ENCODE assay signal across 21 cellular contexts in the genomic region with DNA sequence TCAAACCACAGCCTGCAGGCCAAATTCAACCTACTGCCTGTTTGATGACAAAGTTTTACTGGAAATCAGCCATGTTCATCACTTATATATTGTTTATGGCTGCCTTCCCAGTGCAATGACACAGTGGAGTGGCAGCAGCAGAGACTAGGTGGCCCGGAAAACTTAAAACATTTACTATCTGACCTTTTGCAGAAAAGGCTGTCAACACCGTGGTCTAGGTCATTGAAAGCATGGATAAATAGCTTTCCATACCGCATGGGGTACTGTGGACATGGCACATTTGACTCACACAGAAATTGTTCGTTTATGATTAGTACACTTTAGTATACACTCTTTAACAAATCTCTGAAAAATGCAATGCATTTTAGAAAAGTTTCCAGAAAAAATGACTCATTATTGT.
DNase-seq lines count a peak whose midpoint lies in the region; ATAC-seq, FAIRE-seq and TF ChIP-seq lines count a peak whose summit lies in the region.
"Had no signal": no experiment of that assay in that cellular context is flagged by ENCODE, and none has a peak within 500 bp of the region (broad histone marks: within the 10 kb centered on the region; RNA-seq: fewer than 3 reads in every experiment).

No MANE protein-coding gene starts in this region.

- no peaks in the 10 kb centered on the region for H3K9me3 ChIP-seq in endothelial cell of umbilical vein (replicated peaks; ENCODE audit: control insufficient read depth, insufficient read depth, low read length)
- H3K9me3 ChIP-seq: BLaER1 treated with 17β-estradiol and CSF1 and Interleukin-3, amounts not matched to agents 10 nM and 100 nM; HAP-1; transverse colon had no signal

- peaks cover 7% of the 10 kb centered on the region for H3K4me1 ChIP-seq in endothelial cell of umbilical vein (ENCODE audit: control insufficient read depth, extremely low read depth, insufficient read depth, low read length)
- H3K4me1 ChIP-seq: BLaER1 treated with 17β-estradiol and CSF1 and Interleukin-3, amounts not matched to agents 10 nM and 100 nM had no signal

- no peak overlapping the region for H3K27ac ChIP-seq in endothelial cell of umbilical vein (ENCODE audit: insufficient read depth, low read depth, low read length)
- H3K27ac ChIP-seq: BLaER1 treated with 17β-estradiol and CSF1 and Interleukin-3, amounts not matched to agents 10 nM and 100 nM; transverse colon had no signal

- peaks cover 5% of the 10 kb centered on the region for H3K9me3 Mint-ChIP-seq in osteocyte (ENCODE audit: unreplicated experiment)
- H3K9me3 Mint-ChIP-seq in nephron progenitor cell, result no peaks in the 10 kb centered on the region
- H3K9me3 Mint-ChIP-seq: activated T-helper 1 cell treated with anti-CD3 and anti-CD28 coated beads, Interleukin-12 subunit alpha, Interleukin-12 subunit beta, Interleukin-2, Interleukin-4 antibody, amounts not matched to agents 30 ng/mL and 10 ng/mL and 1 ng/mL, durations not matched to agents 14 hours and 24 hours and 36 hours; naive B cell; stimulated activated memory B cell treated with anti-CD40 and anti-IgM and Interleukin-4, amounts not matched to agents 10 μg/mL and 1 μg/mL and 100 μg/mL, for 72 hours; T-helper 1 cell treated with Interleukin-12 subunit alpha and Interleukin-12 subunit beta and Interleukin-4 antibody, amounts not matched to agents 30 μg/mL and 1 μg/mL, for 36 hours had no signal

- peak overlapping the region; percentile 5 for H3K27ac Mint-ChIP-seq in osteocyte (ENCODE audit: unreplicated experiment)
- H3K27ac Mint-ChIP-seq in nephron progenitor cell, result no peak overlapping the region
- H3K27ac Mint-ChIP-seq: activated T-helper 1 cell treated with anti-CD3 and anti-CD28 coated beads, Interleukin-12 subunit alpha, Interleukin-12 subunit beta, Interleukin-2, Interleukin-4 antibody, amounts not matched to agents 30 ng/mL and 10 ng/mL and 1 ng/mL, durations not matched to agents 14 hours and 24 hours and 36 hours; naive B cell; stimulated activated memory B cell treated with anti-CD40 and anti-IgM and Interleukin-4, amounts not matched to agents 10 μg/mL and 1 μg/mL and 100 μg/mL, for 72 hours; T-helper 1 cell treated with Interleukin-12 subunit alpha and Interleukin-12 subunit beta and Interleukin-4 antibody, amounts not matched to agents 30 μg/mL and 1 μg/mL, for 36 hours had no signal

- no TSS peak for BruUV-seq in endothelial cell of umbilical vein (replicated peaks; lab: Mats Ljungman, UMichigan)

- POLR2A ChIA-PET in endothelial cell of umbilical vein (lab: Charles Lee), result no interaction called here

- no peaks in the 10 kb centered on the region for H4K20me1 ChIP-seq in endothelial cell of umbilical vein (replicated peaks; ENCODE audit: control insufficient read depth, extremely low read depth, insufficient read depth, low read length)
- H4K20me1 ChIP-seq: BLaER1 treated with 17β-estradiol and CSF1 and Interleukin-3, amounts not matched to agents 10 nM and 100 nM had no signal

- H3K4me3 Mint-ChIP-seq in osteocyte (ENCODE audit: unreplicated experiment) (no peak overlapping the region), nephron progenitor cell (no peak overlapping the region)
- H3K4me3 Mint-ChIP-seq: activated T-helper 1 cell treated with anti-CD3 and anti-CD28 coated beads, Interleukin-12 subunit alpha, Interleukin-12 subunit beta, Interleukin-2, Interleukin-4 antibody, amounts not matched to agents 30 ng/mL and 10 ng/mL and 1 ng/mL, durations not matched to agents 14 hours and 24 hours and 36 hours; naive B cell; stimulated activated memory B cell treated with anti-CD40 and anti-IgM and Interleukin-4, amounts not matched to agents 10 μg/mL and 1 μg/mL and 100 μg/mL, for 72 hours; T-helper 1 cell treated with Interleukin-12 subunit alpha and Interleukin-12 subunit beta and Interleukin-4 antibody, amounts not matched to agents 30 μg/mL and 1 μg/mL, for 36 hours had no signal

- dilution Hi-C loops in endothelial cell of umbilical vein (cut with MboI; ENCODE audit: extremely low pct_ligation_motif_present, low sequenced_read_pairs), result no loop called here

- peaks cover 3% of the 10 kb centered on the region for H3K36me3 Mint-ChIP-seq in osteocyte (ENCODE audit: unreplicated experiment)
- no peaks in the 10 kb centered on the region for H3K36me3 Mint-ChIP-seq in nephron progenitor cell (ENCODE audit: low read depth)

- no peaks in the 10 kb centered on the region for H3K27me3 ChIP-seq in endothelial cell of umbilical vein (ENCODE audit: control insufficient read depth in 2 of 2, insufficient read depth in 2 of 2, low read length in 2 of 2)
- H3K27me3 ChIP-seq: BLaER1 treated with 17β-estradiol and CSF1 and Interleukin-3, amounts not matched to agents 10 nM and 100 nM; transverse colon had no signal

- H2AFZ ChIP-seq in endothelial cell of umbilical vein (ENCODE audit: low read depth, low read length), result peak overlapping the region; percentile 3

- no peak for TF ChIP-seq POLR2A in H54 (IDR thresholded peaks at IDR 0.05; ENCODE audit: low read depth, low read length)
- TF ChIP-seq POLR2A in endothelial cell of umbilical vein (IDR thresholded peaks at IDR 0.05; ENCODE audit: low read depth, low read length), result no peak

- intact Hi-C loops in endothelial cell of umbilical vein (cut with micrococcal nuclease), result no loop called here

- H3K27me3 Mint-ChIP-seq in osteocyte (ENCODE audit: unreplicated experiment) (no peaks in the 10 kb centered on the region), nephron progenitor cell (ENCODE audit: low read depth, poor library complexity) (no peaks in the 10 kb centered on the region)
- H3K27me3 Mint-ChIP-seq: naive B cell; stimulated activated memory B cell treated with anti-CD40 and anti-IgM and Interleukin-4, amounts not matched to agents 10 μg/mL and 1 μg/mL and 100 μg/mL, for 72 hours had no signal

- no peak overlapping the region for H3K9ac ChIP-seq in endothelial cell of umbilical vein (replicated peaks; ENCODE audit: extremely low read depth, insufficient read depth, low read length)
- H3K9ac ChIP-seq: BLaER1 treated with 17β-estradiol and CSF1 and Interleukin-3, amounts not matched to agents 10 nM and 100 nM had no signal

- DNase-seq in H54 (ENCODE audit: insufficient read length, low spot score) (no peak), RCC 7860 (ENCODE audit: low spot score) (peak; percentile 47), endothelial cell of umbilical vein (ENCODE audit: low read depth, low spot score) (peak; percentile 72), osteocyte (ENCODE audit: extremely low spot score, unreplicated experiment) (no peak), nephron progenitor cell (no peak)
- no peak for DNase-seq in activated CD4-positive, CD25-positive, alpha-beta regulatory T cell (lab: John Stamatoyannopoulos, UW)
- DNase-seq: activated CD8-positive, alpha-beta memory T cell treated with anti-CD3 and anti-CD28 coated beads for 24 hours; naive B cell; NCI-H187; NCI-H446 treated with DMSO at 0.1 percent for 48 hours; posterior cingulate gyrus; transverse colon had no signal

- H3K9me1 ChIP-seq in endothelial cell of umbilical vein (replicated peaks; ENCODE audit: control insufficient read depth, extremely low read depth, insufficient read depth, low read length), result no peaks in the 10 kb centered on the region

- no peaks in the 10 kb centered on the region for H3K79me2 ChIP-seq in endothelial cell of umbilical vein (ENCODE audit: control insufficient read depth, insufficient read depth, low read length)

- no peak for ATAC-seq in HG03045 (IDR thresholded peaks at IDR 0.05; ENCODE audit: unreplicated experiment)
- ATAC-seq: stimulated activated memory B cell treated with anti-CD40 and anti-IgM and Interleukin-4, amounts not matched to agents 10 μg/mL and 1 μg/mL and 100 μg/mL, for 72 hours had no signal

- H3K4me3 ChIP-seq in endothelial cell of umbilical vein (replicated peaks in 1 of 3; ENCODE audit: insufficient read depth in 1 of 3, low read depth in 1 of 3, low read length in 3 of 3), result no peak overlapping the region
- H3K4me3 ChIP-seq: BLaER1 treated with 17β-estradiol and CSF1 and Interleukin-3, amounts not matched to agents 10 nM and 100 nM; HAP-1; lung; transverse colon had no signal

- no peaks in the 10 kb centered on the region for H3K36me3 ChIP-seq in endothelial cell of umbilical vein (ENCODE audit: control insufficient read depth in 2 of 2, extremely low read depth in 1 of 2, insufficient read depth in 2 of 2, low read length in 2 of 2)
- H3K36me3 ChIP-seq: BLaER1 treated with 17β-estradiol and CSF1 and Interleukin-3, amounts not matched to agents 10 nM and 100 nM; HAP-1; transverse colon had no signal

- H3K4me1 Mint-ChIP-seq in osteocyte (ENCODE audit: unreplicated experiment) (peaks cover 33% of the 10 kb centered on the region), nephron progenitor cell (peaks cover 26% of the 10 kb centered on the region)
- H3K4me1 Mint-ChIP-seq: naive B cell; stimulated activated memory B cell treated with anti-CD40 and anti-IgM and Interleukin-4, amounts not matched to agents 10 μg/mL and 1 μg/mL and 100 μg/mL, for 72 hours had no signal

- FAIRE-seq in H54 (lab: Jason Lieb, UNC) (peak; percentile 83), RCC 7860 (lab: Jason Lieb, UNC) (peak; percentile 62), endothelial cell of umbilical vein (lab: Jason Lieb, UNC) (no peak)
- FAIRE-seq: colon, HTR-8/SVneo had no signal

- TF ChIP-seq CTCF in endothelial cell of umbilical vein (IDR thresholded peaks at IDR 0.05; ENCODE audit: extremely low read depth in 1 of 2, insufficient read depth in 1 of 2, low read depth in 1 of 2, low read length in 2 of 2) (no peak), osteocyte (IDR thresholded peaks at IDR 0.05) (no peak), nephron progenitor cell (IDR thresholded peaks at IDR 0.05) (no peak)

- CTCF ChIA-PET in endothelial cell of umbilical vein (lab: Charles Lee), result no interaction called here

- no peak overlapping the region for H3K4me2 ChIP-seq in endothelial cell of umbilical vein (ENCODE audit: insufficient read depth, low read length)
- H3K4me2 ChIP-seq: BLaER1 treated with 17β-estradiol and CSF1 and Interleukin-3, amounts not matched to agents 10 nM and 100 nM had no signal

TF ChIP-seq in endothelial cell of umbilical vein, 7 proteins besides CTCF, POLR2A, EP300 and RAD21:
- TF ChIP-seq JUN (IDR thresholded peaks at IDR 0.05; ENCODE audit: borderline replicate concordance, insufficient read depth, insufficient read length, low read depth) (peak; percentile 15), EZH2 (IDR thresholded peaks at IDR 0.05; ENCODE audit: borderline replicate concordance, low read depth, low read length, severe bottlenecking) (no peak), POLR2AphosphoS5 (IDR thresholded peaks at IDR 0.05; ENCODE audit: insufficient read depth, low read depth, low read length) (no peak)

Comparison
In these comparisons a context has a peak if more than half of its experiments do, and no peak if none do; other contexts are left out.
1. DNase-seq: peak in RCC 7860 (single experiment) and endothelial cell of umbilical vein (single experiment); none in H54 (single experiment), osteocyte (single experiment), activated CD4-positive, CD25-positive, alpha-beta regulatory T cell (0 of 4) and nephron progenitor cell (single experiment).